ENCODE assay signal across 1 cellular context in genomic region chr7:120460928-120461327, GRCh38.
TF ChIP-seq lines count a peak whose summit lies in the region.

No MANE protein-coding gene starts in this region.

TF ChIP-seq in GM23338, 12 proteins besides CTCF, POLR2A, EP300 and RAD21 (continued from another document):
- peak; percentile 52; the same call in 1 of the 2 replicates for TF ChIP-seq ZNF462 (CRISPR knock-in tag; IDR thresholded peaks at IDR 0.05)
- no peak for TF ChIP-seq ZNF331 (CRISPR knock-in tag; IDR thresholded peaks at IDR 0.05; ENCODE audit: low read depth)
- TF ChIP-seq CREB1 (CRISPR knock-in tag; IDR thresholded peaks at IDR 0.05; ENCODE audit: low read depth), result no peak
- no peak for TF ChIP-seq POLR2AphosphoS5 (IDR thresholded peaks at IDR 0.05; ENCODE audit: low read depth)
- no peak for TF ChIP-seq JUNB (IDR thresholded peaks at IDR 0.05; ENCODE audit: unreplicated experiment)
- no peak for TF ChIP-seq ETS1 (IDR thresholded peaks at IDR 0.05)
- no peak for TF ChIP-seq NANOG (IDR thresholded peaks at IDR 0.05; ENCODE audit: borderline replicate concordance)
